24 cellular contexts compared by ENCODE assay signal in genomic region chr1:238191161-238191560, GRCh38.
"Had no signal": no experiment of that assay in that cellular context is flagged by ENCODE, and none has a peak within 500 bp of the region (broad histone marks: within the 10 kb centered on the region; RNA-seq: fewer than 3 reads in every experiment).

No MANE protein-coding gene starts in this region.

- FAIRE-seq: HepG2 had no signal

- H3K4me1 ChIP-seq: SJSA1 had no signal

- H3K36me3 ChIP-seq: SJSA1 had no signal

- H3K4me3 ChIP-seq: SJSA1, SK-N-MC had no signal

- H3K27ac ChIP-seq: RWPE1, SJSA1, SK-N-MC had no signal

- ATAC-seq: HepG2, Panc1, PC-3, T-cell had no signal

- DNase-seq: IMR-90, Karpas-422, KG1, NCI-H1048, NCI-H1105, NCI-H1436 treated with DMSO at 0.1 percent for 48 hours, NCI-H1694, NCI-H187 treated with DMSO at 0.1 percent for 48 hours, NCI-H2029 treated with DMSO at 0.1 percent for 48 hours, NCI-H2171 treated with DMSO at 0.1 percent for 48 hours, NCI-H345, NCI-H446 treated with DMSO at 0.1 percent for 48 hours, NCI-H510A treated with DMSO at 0.1 percent for 48 hours, NCI-H526, NCI-H774, PC-3, SHP77, SW 1271, T-cell had no signal

- H3K27me3 ChIP-seq: SJSA1 had no signal
